In genomic region chr9:34578241-34579096, GRCh38 we compare ENCODE assay signal across 8 cellular contexts. TPM values are rescaled to one million over a fixed set of nuclear protein-coding genes. Genes with fewer than 3 reads are reported as not detected.
DNase-seq lines count a peak whose midpoint lies in the region; ATAC-seq and TF ChIP-seq lines count a peak whose summit lies in the region.

No MANE protein-coding gene starts in this region.

- peaks cover 33% of the 10 kb centered on the region for H3K27me3 ChIP-seq in SK-N-SH (ENCODE audit: insufficient read depth)
- peaks cover 0 to 4% (median 2%) of the 10 kb centered on the region in 3 donors for H3K27me3 ChIP-seq in psoas muscle (ENCODE audit: insufficient read depth in 3 of 3, low read length in 2 of 3)

- H3K9ac ChIP-seq in ES-I3 (ENCODE audit: low read depth, low read length) (peak overlapping the region; percentile 46), SK-N-SH (no peak overlapping the region)

- DNase-seq in SK-N-SH (peak; percentile 85), Right ventricle myocardium superior (no peak), psoas muscle (no peak), NCI-H510A treated with DMSO at 0.1 percent for 48 hours (lab: John Stamatoyannopoulos, UW) (no peak), inferior parietal cortex (ENCODE audit: extremely low spot score) (no peak)

- H3K4me3 ChIP-seq in SK-N-SH (ENCODE audit: low read depth in 2 of 2, low read length in 1 of 2) (peak overlapping the region; percentile 26 to 35; a peak in 3 of 4 replicates), psoas muscle (peak overlapping the region; percentile 33)

- POLR2A ChIA-PET in SK-N-SH (lab: Yijun Ruan, JAX) = interaction anchor here (0.7 to 2.3 kb wide), 5 partner anchors 10 to 150 kb away, joined by 3 to 10 read pairs (median 3); partner anchors contain the start of genes DNAI1 and FAM219A

- no peaks in the 10 kb centered on the region for H3F3A ChIP-seq in SK-N-SH (replicated peaks; ENCODE audit: insufficient read depth)

- TF ChIP-seq EP300 in SK-N-SH (IDR thresholded peaks at IDR 0.05; ENCODE audit: borderline replicate concordance in 1 of 2, low read depth in 1 of 2, low read length in 1 of 2) = no peak

- peak overlapping the region; percentile 60 for H3K4me2 ChIP-seq in SK-N-SH

- peak overlapping the region in 1 of 2 experiments; percentile 75; a peak in 2 of 4 replicates for H3K27ac ChIP-seq in SK-N-SH (ENCODE audit: low read depth in 2 of 2, low read length in 1 of 2)
- H3K27ac ChIP-seq in psoas muscle = no peak overlapping the region

- no peak for TF ChIP-seq CTCF in SK-N-SH (IDR thresholded peaks at IDR 0.05)
- TF ChIP-seq CTCF in psoas muscle (IDR thresholded peaks at IDR 0.05) = no peak

- intact Hi-C loops in Right ventricle myocardium superior (cut with DNase I) (no loop called here), psoas muscle (cut with DNase I) (no loop called here)

- WGBS in SK-N-SH (ENCODE audit: low lambda C conversion rate) = 34% methylated on average over 20 of the region's 28 CpGs
- WGBS in psoas muscle, 3 donors = 51 to 59% (median 54%) methylated on average over 27 to 28 of the region's 28 CpGs

- H3K9me2 ChIP-seq in SK-N-SH = no peaks in the 10 kb centered on the region

- H3K4me1 ChIP-seq in ES-I3 (ENCODE audit: insufficient read depth, low read length) (peaks cover 34% of the 10 kb centered on the region), SK-N-SH (ENCODE audit: control insufficient read depth in 1 of 2, insufficient read depth in 2 of 2, low read depth in 1 of 2, low read length in 1 of 2) (peaks cover 0 to 85% of the 10 kb centered on the region in 2 experiments; a peak in 2 of 4 replicates), psoas muscle (peaks cover 10% of the 10 kb centered on the region)

- CTCF ChIA-PET in SK-N-SH (lab: Yijun Ruan, JAX) = interaction anchor here (0.7 to 12.0 kb wide), 6 partner anchors 10 to 153 kb away, joined by 3 to 129 read pairs (median 10); partner anchors contain the start of gene CNTFR

- no peak for TF ChIP-seq RAD21 in SK-N-SH (IDR thresholded peaks at IDR 0.05; ENCODE audit: low read length)

- no peaks in the 10 kb centered on the region for H3K9me3 ChIP-seq in ES-I3 (ENCODE audit: control insufficient read depth, insufficient read depth, low read length)
- no peaks in the 10 kb centered on the region for H3K9me3 ChIP-seq in SK-N-SH
- no peaks in the 10 kb centered on the region for H3K9me3 ChIP-seq in psoas muscle

- ATAC-seq in Right ventricle myocardium superior (ENCODE audit: poor library complexity) (peak; percentile 62), psoas muscle (peak; percentile 23 to 50 (median 32)), HG03457 (IDR thresholded peaks at IDR 0.05; ENCODE audit: unreplicated experiment) (no peak), HG03520 (IDR thresholded peaks at IDR 0.05; ENCODE audit: unreplicated experiment) (no peak)

- no peak overlapping the region for H2AFZ ChIP-seq in SK-N-SH (ENCODE audit: low read depth)

- H3K79me2 ChIP-seq in SK-N-SH (ENCODE audit: insufficient read depth) = no peaks in the 10 kb centered on the region

- H4K20me1 ChIP-seq in SK-N-SH (ENCODE audit: insufficient read depth) = no peaks in the 10 kb centered on the region

- H3K36me3 ChIP-seq in ES-I3 (ENCODE audit: insufficient read depth, low read length) (no peaks in the 10 kb centered on the region), SK-N-SH (replicated peaks in 1 of 2; ENCODE audit: control insufficient read depth in 1 of 2, insufficient read depth in 2 of 2, low read length in 1 of 2) (no peaks in the 10 kb centered on the region), psoas muscle (ENCODE audit: insufficient read depth in 1 of 2, low read depth in 1 of 2) (peaks cover 0 to 30% of the 10 kb centered on the region in 2 donors)

TF ChIP-seq in SK-N-SH, 30 proteins besides CTCF, POLR2A, EP300 and RAD21 (continues in another document):
- TF ChIP-seq REST (IDR thresholded peaks at IDR 0.05; ENCODE audit: low read depth, low read length) (no peak), SMC3 (IDR thresholded peaks at IDR 0.05; ENCODE audit: low read depth, low read length) (no peak), MAX (IDR thresholded peaks at IDR 0.05; ENCODE audit: low read depth) (0 out of 2 replicates have a peak, but pooled peaks have one; percentile 10), MEF2A (IDR thresholded peaks at IDR 0.05; ENCODE audit: borderline replicate concordance, low read depth) (no peak), NFIC (IDR thresholded peaks at IDR 0.05; ENCODE audit: borderline replicate concordance) (no peak), IRF3 (IDR thresholded peaks at IDR 0.05; ENCODE audit: low read depth, low read length) (no peak), POLR2AphosphoS5 (IDR thresholded peaks at IDR 0.05; ENCODE audit: low read depth, low read length) (no peak), FOXM1 (IDR thresholded peaks at IDR 0.05; ENCODE audit: low read depth) (no peak), RFX5 (IDR thresholded peaks at IDR 0.05; ENCODE audit: low read length) (no peak), FOXJ3 (CRISPR knock-in tag; IDR thresholded peaks at IDR 0.05) (no peak)

RNA-seq across cellular contexts. Expression of gene CNTFR, which starts 11.1 kb away (rescaled TPM):
- polyA plus RNA-seq in SK-N-SH (2012; rRNA removed) (1.8 and 3.7 TPM in 2 replicates), psoas muscle (10 to 100 TPM; 59.9 to 97.4 (median 64.4) TPM)
- polyA plus RNA-seq in SK-N-SH (2012; cell fraction: cytosol; rRNA removed) = 2.5 and 5.0 TPM in 2 replicates
- polyA plus RNA-seq in SK-N-SH (2012; cell fraction: nucleus; rRNA removed) = 1.2 and 2.3 TPM in 2 replicates
- total RNA-seq in Right ventricle myocardium superior (7.8 TPM), psoas muscle (10 to 100 TPM; 32.3 to 85.1 (median 54.7) TPM)

RNA-seq across cellular contexts. Expression of gene RPP25L, which starts 33.4 kb away (rescaled TPM):
- polyA plus RNA-seq in SK-N-SH (2012; rRNA removed) (46.3 and 47.6 TPM in 2 replicates), psoas muscle (100 to 1,000 TPM in 1 of 3 donors, 10 to 100 TPM in 2; 58.5 to 124 (median 70.1) TPM)
- polyA plus RNA-seq in SK-N-SH (2012; cell fraction: cytosol; rRNA removed) = 22.6 and 32.3 TPM in 2 replicates
- 21.7 and 29.2 TPM in 2 replicates for polyA plus RNA-seq in SK-N-SH (2012; cell fraction: nucleus; rRNA removed)
- total RNA-seq in Right ventricle myocardium superior (43.4 TPM), psoas muscle (10 to 100 TPM; 63.1 to 84.7 (median 68.3) TPM)

RNA-seq across cellular contexts. Expression of gene DCTN3, which starts 41.8 kb away (rescaled TPM):
- polyA plus RNA-seq in SK-N-SH (2012; rRNA removed) = 210 and 300 TPM in 2 replicates
- polyA plus RNA-seq in SK-N-SH (2012; cell fraction: cytosol; rRNA removed) = 232 and 236 TPM in 2 replicates
- 163 and 193 TPM in 2 replicates for polyA plus RNA-seq in SK-N-SH (2012; cell fraction: nucleus; rRNA removed)
- total RNA-seq in Right ventricle myocardium superior = 129 TPM
- 100 to 1,000 TPM in 2 of 4 donors, 10 to 100 TPM in 2; 79.4 to 109 (median 93.8) TPM for total RNA-seq in psoas muscle
- 10 to 100 TPM; 52.7 to 96.5 (median 95.8) TPM for polyA plus RNA-seq in psoas muscle

RNA-seq across cellular contexts. Expression of gene ARID3C, which starts 50.4 kb away (rescaled TPM):
- polyA plus RNA-seq in SK-N-SH (2012; rRNA removed) (0.08 and 0.11 TPM in 2 replicates), psoas muscle (not detected)
- polyA plus RNA-seq in SK-N-SH (2012; cell fraction: cytosol; rRNA removed) = 0.09 and 0.13 TPM in 2 replicates
- polyA plus RNA-seq in SK-N-SH (2012; cell fraction: nucleus; rRNA removed) = 0.29 and 0.38 TPM in 2 replicates
- total RNA-seq in Right ventricle myocardium superior (not detected), psoas muscle (under 1 TPM in 1 of 4 donors, not detected in 3; 0.16 TPM)

RNA-seq across cellular contexts. Expression of gene ENHO, which starts 55.7 kb away (rescaled TPM):
- 1.2 and 1.5 TPM in 2 replicates for polyA plus RNA-seq in SK-N-SH (2012; rRNA removed)
- 0.44 and 1.2 TPM in 2 replicates for polyA plus RNA-seq in SK-N-SH (2012; cell fraction: cytosol; rRNA removed)
- polyA plus RNA-seq in SK-N-SH (2012; cell fraction: nucleus; rRNA removed) = 0.18 and 1.0 TPM in 2 replicates
- total RNA-seq in Right ventricle myocardium superior = 0.48 TPM
- under 1 TPM in 3 of 4 donors, not detected in 1; 0.20 to 0.64 (median 0.26) TPM for total RNA-seq in psoas muscle
- polyA plus RNA-seq in psoas muscle = 1 to 10 TPM in 1 of 3 donors, under 1 TPM in 2; 0.35 to 1.2 (median 0.39) TPM

Comparison
In these comparisons a context has a peak if more than half of its experiments do, and no peak if none do; other contexts are left out.
1. ATAC-seq: peak in Right ventricle myocardium superior (single experiment) and psoas muscle (4 of 4); none in HG03457 (single experiment) and HG03520 (single experiment).